Comparison of ENCODE assay signal across 22 cellular contexts in genomic region chr16:8257561-8257960, GRCh38.
DNase-seq lines count a peak whose midpoint lies in the region; ATAC-seq and TF ChIP-seq lines count a peak whose summit lies in the region.
"Had no signal": no experiment of that assay in that cellular context is flagged by ENCODE, and none has a peak within 500 bp of the region (broad histone marks: within the 10 kb centered on the region; RNA-seq: fewer than 3 reads in every experiment).

No MANE protein-coding gene starts in this region.

- DNase-seq in cerebellar cortex (ENCODE audit: low spot score) (peak; percentile 61), esophagus muscularis mucosa (ENCODE audit: extremely low spot score) (peak; percentile 66), superior temporal gyrus (ENCODE audit: extremely low spot score) (peak; percentile 27)
- no peak for DNase-seq in naive thymus-derived CD4-positive, alpha-beta T cell
- no peak for DNase-seq in activated CD8-positive, alpha-beta memory T cell treated with anti-CD3 and anti-CD28 coated beads, Interleukin-2, amount 50 U/mL, for 48 hours
- DNase-seq: 8988T; ACHN; BE2C; CD4-positive, alpha-beta memory T cell; CD4-positive, CD25-positive, alpha-beta regulatory T cell; CD8-positive, alpha-beta memory T cell; COR-L47; DMS 273 treated with DMSO at 0.1 percent for 48 hours; DMS153; DMS53; DMS79; DND-41; EL; GF-D8 had no signal

- no peaks in the 10 kb centered on the region for H3K4me1 ChIP-seq in esophagus muscularis mucosa
- no peaks in the 10 kb centered on the region for H3K4me1 ChIP-seq in naive thymus-derived CD4-positive, alpha-beta T cell (ENCODE audit: control insufficient read depth in 2 of 2, insufficient read depth in 2 of 2, low read length in 2 of 2)
- H3K4me1 ChIP-seq: BE2C, BLaER1 had no signal

- no peaks in the 10 kb centered on the region for H3K27me3 Mint-ChIP-seq in naive thymus-derived CD4-positive, alpha-beta T cell
- H3K27me3 Mint-ChIP-seq: CD4-positive, alpha-beta memory T cell; CD4-positive, CD25-positive, alpha-beta regulatory T cell; CD8-positive, alpha-beta memory T cell had no signal

- H3K9me3 Mint-ChIP-seq in naive thymus-derived CD4-positive, alpha-beta T cell = peaks cover 0 to 19% (median 4%) of the 10 kb centered on the region in 11 donors
- H3K9me3 Mint-ChIP-seq: CD14-positive monocyte had no signal

- 86% methylated on average over 3 of the region's 3 CpGs for WGBS in esophagus muscularis mucosa

- POLR2A ChIA-PET in naive thymus-derived CD4-positive, alpha-beta T cell (lab: Charles Lee) = no interaction called here

- no peaks in the 10 kb centered on the region for H3K9me3 ChIP-seq in esophagus muscularis mucosa
- no peaks in the 10 kb centered on the region for H3K9me3 ChIP-seq in naive thymus-derived CD4-positive, alpha-beta T cell (ENCODE audit: control insufficient read depth in 2 of 3, low read length in 3 of 3)
- H3K9me3 ChIP-seq: BE2C, BLaER1 had no signal

- no peak for TF ChIP-seq EP300 in esophagus muscularis mucosa (IDR thresholded peaks at IDR 0.05)

- H3K27ac Mint-ChIP-seq in naive thymus-derived CD4-positive, alpha-beta T cell = no peak overlapping the region
- H3K27ac Mint-ChIP-seq: CD14-positive monocyte; CD4-positive, alpha-beta memory T cell; CD4-positive, CD25-positive, alpha-beta regulatory T cell; CD8-positive, alpha-beta memory T cell had no signal

- no peak overlapping the region for H3K4me3 Mint-ChIP-seq in naive thymus-derived CD4-positive, alpha-beta T cell
- H3K4me3 Mint-ChIP-seq: CD14-positive monocyte; CD4-positive, alpha-beta memory T cell; CD4-positive, CD25-positive, alpha-beta regulatory T cell; CD8-positive, alpha-beta memory T cell had no signal

- no peak for TF ChIP-seq POLR2A in esophagus muscularis mucosa (IDR thresholded peaks at IDR 0.05; ENCODE audit: low read depth)

- intact Hi-C loops in esophagus muscularis mucosa (cut with DNase I) = no loop called here
- intact Hi-C loops in naive thymus-derived CD4-positive, alpha-beta T cell (cut with micrococcal nuclease) = no loop called here

- no peak for ATAC-seq in HG02798 (IDR thresholded peaks at IDR 0.05; ENCODE audit: poor library complexity, unreplicated experiment)
- ATAC-seq in naive thymus-derived CD4-positive, alpha-beta T cell = no peak

- H3K27me3 ChIP-seq in esophagus muscularis mucosa = no peaks in the 10 kb centered on the region
- no peaks in the 10 kb centered on the region for H3K27me3 ChIP-seq in naive thymus-derived CD4-positive, alpha-beta T cell (ENCODE audit: control insufficient read depth in 2 of 2, insufficient read depth in 2 of 2, low read length in 2 of 2)
- H3K27me3 ChIP-seq: BE2C, BLaER1 had no signal

- H3K36me3 ChIP-seq in esophagus muscularis mucosa = no peaks in the 10 kb centered on the region
- H3K36me3 ChIP-seq in naive thymus-derived CD4-positive, alpha-beta T cell (ENCODE audit: control insufficient read depth in 2 of 3, insufficient read depth in 3 of 3, low read length in 3 of 3) = no peaks in the 10 kb centered on the region
- H3K36me3 ChIP-seq: BE2C, BLaER1 had no signal

- H3K4me3 ChIP-seq in esophagus muscularis mucosa = no peak overlapping the region
- no peak overlapping the region for H3K4me3 ChIP-seq in naive thymus-derived CD4-positive, alpha-beta T cell (ENCODE audit: low read length)
- H3K4me3 ChIP-seq: BLaER1 had no signal

- no peak for TF ChIP-seq CTCF in esophagus muscularis mucosa (IDR thresholded peaks at IDR 0.05)

- no peaks in the 10 kb centered on the region for H3K36me3 Mint-ChIP-seq in naive thymus-derived CD4-positive, alpha-beta T cell
- H3K36me3 Mint-ChIP-seq: CD14-positive monocyte; CD4-positive, alpha-beta memory T cell; CD4-positive, CD25-positive, alpha-beta regulatory T cell; CD8-positive, alpha-beta memory T cell had no signal

- CTCF ChIA-PET in naive thymus-derived CD4-positive, alpha-beta T cell (lab: Charles Lee) = no interaction called here

- H3K27ac ChIP-seq in esophagus muscularis mucosa (replicated peaks in 1 of 4) = no peak overlapping the region
- no peak overlapping the region for H3K27ac ChIP-seq in naive thymus-derived CD4-positive, alpha-beta T cell (ENCODE audit: low read depth, low read length)
- H3K27ac ChIP-seq: BLaER1 had no signal

- no peaks in the 10 kb centered on the region for H3K4me1 Mint-ChIP-seq in naive thymus-derived CD4-positive, alpha-beta T cell
- H3K4me1 Mint-ChIP-seq: CD14-positive monocyte; CD4-positive, alpha-beta memory T cell; CD4-positive, CD25-positive, alpha-beta regulatory T cell; CD8-positive, alpha-beta memory T cell had no signal

Comparison
In these comparisons a context has a peak if more than half of its experiments do, and no peak if none do; other contexts are left out.
1. DNase-seq: peak in cerebellar cortex (single experiment), esophagus muscularis mucosa (single experiment) and superior temporal gyrus (single experiment); none in naive thymus-derived CD4-positive, alpha-beta T cell (0 of 9) and activated CD8-positive, alpha-beta memory T cell treated with anti-CD3 and anti-CD28 coated beads, Interleukin-2, amount 50 U/mL, for 48 hours (single experiment).